ENCODE assay signal across 10 cellular contexts in genomic region chr9:21434202-21435014, GRCh38. TPM values are rescaled to one million over a fixed set of nuclear protein-coding genes. Genes with fewer than 3 reads are reported as not detected.
DNase-seq lines count a peak whose midpoint lies in the region; ATAC-seq and TF ChIP-seq lines count a peak whose summit lies in the region.
"Had no signal": no experiment of that assay in that cellular context is flagged by ENCODE, and none has a peak within 500 bp of the region (broad histone marks: within the 10 kb centered on the region; RNA-seq: fewer than 3 reads in every experiment).

No MANE protein-coding gene starts in this region.

- ATAC-seq in SK-N-SH treated with all-trans-retinoic acid at 6 μM for 48 hours: peak; percentile 71; the same call in 2 of the 3 replicates
- peak; percentile 46 for ATAC-seq in effector memory CD8-positive, alpha-beta T cell (replicated peaks)
- ATAC-seq in GM18870 (IDR thresholded peaks at IDR 0.05; ENCODE audit: unreplicated experiment): no peak
- ATAC-seq in activated T-helper 17 cell treated with anti-CD3 and anti-CD28 coated beads, Interleukin-2, amount 50 U/mL, for 72 hours (replicated peaks): no peak

- H3K27ac Mint-ChIP-seq in effector memory CD8-positive, alpha-beta T cell: no peak overlapping the region
- H3K27ac Mint-ChIP-seq in activated T-helper 17 cell treated with anti-CD3 and anti-CD28 coated beads, Interleukin-2, amount 50 U/mL, for 72 hours: no peak overlapping the region
- H3K27ac Mint-ChIP-seq: activated naive CD8-positive, alpha-beta T cell treated with anti-CD3 and anti-CD28 coated beads, Interleukin-2, amount 10 ng/mL, durations not matched to agents 7 days and 5 days had no signal

- H3K4me1 Mint-ChIP-seq in effector memory CD8-positive, alpha-beta T cell (ENCODE audit: low read depth in 2 of 2): no peaks in the 10 kb centered on the region
- no peaks in the 10 kb centered on the region for H3K4me1 Mint-ChIP-seq in activated T-helper 17 cell treated with anti-CD3 and anti-CD28 coated beads, Interleukin-2, amount 50 U/mL, for 72 hours

- no peaks in the 10 kb centered on the region for H3K36me3 Mint-ChIP-seq in effector memory CD8-positive, alpha-beta T cell (ENCODE audit: insufficient read depth)
- H3K36me3 Mint-ChIP-seq in activated T-helper 17 cell treated with anti-CD3 and anti-CD28 coated beads, Interleukin-2, amount 50 U/mL, for 72 hours (ENCODE audit: low read depth): no peaks in the 10 kb centered on the region
- H3K36me3 Mint-ChIP-seq: activated naive CD8-positive, alpha-beta T cell treated with anti-CD3 and anti-CD28 coated beads, Interleukin-2, amount 10 ng/mL, durations not matched to agents 7 days and 5 days had no signal

- peaks cover 38 to 57% of the 10 kb centered on the region in 2 donors for H3K27me3 Mint-ChIP-seq in effector memory CD8-positive, alpha-beta T cell
- H3K27me3 Mint-ChIP-seq in activated T-helper 17 cell treated with anti-CD3 and anti-CD28 coated beads, Interleukin-2, amount 50 U/mL, for 72 hours: peaks cover 27% of the 10 kb centered on the region

- H3K4me3 Mint-ChIP-seq in effector memory CD8-positive, alpha-beta T cell: no peak overlapping the region
- H3K4me3 Mint-ChIP-seq in activated T-helper 17 cell treated with anti-CD3 and anti-CD28 coated beads, Interleukin-2, amount 50 U/mL, for 72 hours: no peak overlapping the region
- H3K4me3 Mint-ChIP-seq: activated naive CD8-positive, alpha-beta T cell treated with anti-CD3 and anti-CD28 coated beads, Interleukin-2, amount 10 ng/mL, durations not matched to agents 7 days and 5 days had no signal

- H3K9me3 Mint-ChIP-seq in effector memory CD8-positive, alpha-beta T cell: no peaks in the 10 kb centered on the region
- H3K9me3 Mint-ChIP-seq in activated T-helper 17 cell treated with anti-CD3 and anti-CD28 coated beads, Interleukin-2, amount 50 U/mL, for 72 hours: no peaks in the 10 kb centered on the region
- H3K9me3 Mint-ChIP-seq: activated naive CD8-positive, alpha-beta T cell treated with anti-CD3 and anti-CD28 coated beads, Interleukin-2, amount 10 ng/mL, durations not matched to agents 7 days and 5 days had no signal

- DNase-seq in NCI-H1417 (lab: John Stamatoyannopoulos, UW) (peak; percentile 14 to 41 (median 32)), NCI-H1417 treated with DMSO at 0.1 percent for 48 hours (lab: John Stamatoyannopoulos, UW) (no peak), KG1 (lab: John Stamatoyannopoulos, UW) (peak; percentile 18), non-pigmented ciliary epithelial cell (ENCODE audit: low read depth) (peak; percentile 26)
- DNase-seq in effector memory CD8-positive, alpha-beta T cell: peak; percentile 41 to 55 (median 51)
- DNase-seq: activated naive CD8-positive, alpha-beta T cell treated with anti-CD3 and anti-CD28 coated beads, Interleukin-2, amount 10 ng/mL, durations not matched to agents 7 days and 5 days had no signal

TF ChIP-seq in SK-N-SH treated with all-trans-retinoic acid at 6 μM for 48 hours, 23 proteins besides CTCF, POLR2A, EP300 and RAD21:
- no peak for TF ChIP-seq PPARA (CRISPR knock-in tag; IDR thresholded peaks at IDR 0.05; ENCODE audit: borderline replicate concordance)
- no peak for TF ChIP-seq ARNTL (CRISPR knock-in tag; IDR thresholded peaks at IDR 0.05; ENCODE audit: borderline replicate concordance, low read depth)
- no peak for TF ChIP-seq ZC3H10 (CRISPR knock-in tag; IDR thresholded peaks at IDR 0.05)
- no peak for TF ChIP-seq CREB5 (CRISPR knock-in tag; IDR thresholded peaks at IDR 0.05; ENCODE audit: low read depth)
- TF ChIP-seq, protein P1, sequence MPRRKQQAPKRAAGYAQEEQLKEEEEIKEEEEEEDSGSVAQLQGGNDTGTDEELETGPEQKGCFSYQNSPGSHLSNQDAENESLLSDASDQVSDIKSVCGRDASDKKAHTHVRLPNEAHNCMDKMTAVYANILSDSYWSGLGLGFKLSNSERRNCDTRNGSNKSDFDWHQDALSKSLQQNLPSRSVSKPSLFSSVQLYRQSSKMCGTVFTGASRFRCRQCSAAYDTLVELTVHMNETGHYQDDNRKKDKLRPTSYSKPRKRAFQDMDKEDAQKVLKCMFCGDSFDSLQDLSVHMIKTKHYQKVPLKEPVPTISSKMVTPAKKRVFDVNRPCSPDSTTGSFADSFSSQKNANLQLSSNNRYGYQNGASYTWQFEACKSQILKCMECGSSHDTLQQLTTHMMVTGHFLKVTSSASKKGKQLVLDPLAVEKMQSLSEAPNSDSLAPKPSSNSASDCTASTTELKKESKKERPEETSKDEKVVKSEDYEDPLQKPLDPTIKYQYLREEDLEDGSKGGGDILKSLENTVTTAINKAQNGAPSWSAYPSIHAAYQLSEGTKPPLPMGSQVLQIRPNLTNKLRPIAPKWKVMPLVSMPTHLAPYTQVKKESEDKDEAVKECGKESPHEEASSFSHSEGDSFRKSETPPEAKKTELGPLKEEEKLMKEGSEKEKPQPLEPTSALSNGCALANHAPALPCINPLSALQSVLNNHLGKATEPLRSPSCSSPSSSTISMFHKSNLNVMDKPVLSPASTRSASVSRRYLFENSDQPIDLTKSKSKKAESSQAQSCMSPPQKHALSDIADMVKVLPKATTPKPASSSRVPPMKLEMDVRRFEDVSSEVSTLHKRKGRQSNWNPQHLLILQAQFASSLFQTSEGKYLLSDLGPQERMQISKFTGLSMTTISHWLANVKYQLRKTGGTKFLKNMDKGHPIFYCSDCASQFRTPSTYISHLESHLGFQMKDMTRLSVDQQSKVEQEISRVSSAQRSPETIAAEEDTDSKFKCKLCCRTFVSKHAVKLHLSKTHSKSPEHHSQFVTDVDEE (CRISPR knock-in tag; IDR thresholded peaks at IDR 0.05): no peak
- TF ChIP-seq ESRRG (CRISPR knock-in tag; IDR thresholded peaks at IDR 0.05): no peak
- no peak for TF ChIP-seq PATZ1 (CRISPR knock-in tag; IDR thresholded peaks at IDR 0.05; ENCODE audit: borderline replicate concordance)
- no peak for TF ChIP-seq OSR1 (CRISPR knock-in tag; IDR thresholded peaks at IDR 0.05)
- no peak for TF ChIP-seq TOX (CRISPR knock-in tag; IDR thresholded peaks at IDR 0.05; ENCODE audit: borderline replicate concordance)
- no peak for TF ChIP-seq CSDC2 (CRISPR knock-in tag; IDR thresholded peaks at IDR 0.05)
- no peak for TF ChIP-seq BACH2 (CRISPR knock-in tag; IDR thresholded peaks at IDR 0.05; ENCODE audit: borderline replicate concordance)
- no peak for TF ChIP-seq ZNF70 (CRISPR knock-in tag; IDR thresholded peaks at IDR 0.05)
- no peak for TF ChIP-seq RARB (CRISPR knock-in tag; IDR thresholded peaks at IDR 0.05)
- no peak for TF ChIP-seq ZFP3 (CRISPR knock-in tag; IDR thresholded peaks at IDR 0.05)
- no peak for TF ChIP-seq ZFP30 (CRISPR knock-in tag; IDR thresholded peaks at IDR 0.05)
- no peak for TF ChIP-seq CSRNP3 (CRISPR knock-in tag; IDR thresholded peaks at IDR 0.05)
- TF ChIP-seq TCF4 (CRISPR knock-in tag; IDR thresholded peaks at IDR 0.05; ENCODE audit: borderline replicate concordance): no peak
- TF ChIP-seq SNAI2 (CRISPR knock-in tag; IDR thresholded peaks at IDR 0.05): no peak
- TF ChIP-seq ZNF8 (CRISPR knock-in tag; IDR thresholded peaks at IDR 0.05): no peak
- TF ChIP-seq ISL1 (CRISPR knock-in tag; IDR thresholded peaks at IDR 0.05): no peak
TF ChIP-seq in SK-N-SH treated with all-trans-retinoic acid at 6 μM for 48 hours: peak in this region for 0.

RNA-seq across cellular contexts. Expression of gene IFNA1, which starts 5.8 kb away (rescaled TPM):
- total RNA-seq in activated T-helper 17 cell treated with anti-CD3 and anti-CD28 coated beads, Interleukin-2, amount 50 U/mL, for 72 hours: not detected
- total RNA-seq: activated naive CD8-positive, alpha-beta T cell treated with anti-CD3 and anti-CD28 coated beads, Interleukin-2, amount 10 ng/mL, durations not matched to agents 7 days and 5 days; temporal lobe had no signal

RNA-seq across cellular contexts. Expression of gene IFNA8, which starts 25.5 kb away (rescaled TPM):
- total RNA-seq in activated T-helper 17 cell treated with anti-CD3 and anti-CD28 coated beads, Interleukin-2, amount 50 U/mL, for 72 hours: not detected
- total RNA-seq: activated naive CD8-positive, alpha-beta T cell treated with anti-CD3 and anti-CD28 coated beads, Interleukin-2, amount 10 ng/mL, durations not matched to agents 7 days and 5 days; temporal lobe had no signal

RNA-seq across cellular contexts. Expression of gene IFNE, which starts 47.7 kb away (rescaled TPM):
- total RNA-seq in activated T-helper 17 cell treated with anti-CD3 and anti-CD28 coated beads, Interleukin-2, amount 50 U/mL, for 72 hours: not detected
- total RNA-seq: temporal lobe had no signal

RNA-seq across cellular contexts. Expression of gene IFNA2, which starts 49.2 kb away (rescaled TPM):
- not detected for total RNA-seq in activated T-helper 17 cell treated with anti-CD3 and anti-CD28 coated beads, Interleukin-2, amount 50 U/mL, for 72 hours
- total RNA-seq: activated naive CD8-positive, alpha-beta T cell treated with anti-CD3 and anti-CD28 coated beads, Interleukin-2, amount 10 ng/mL, durations not matched to agents 7 days and 5 days; temporal lobe had no signal

Comparison
In these comparisons a context has a peak if more than half of its experiments do, and no peak if none do; other contexts are left out.
1. ATAC-seq: peak in SK-N-SH treated with all-trans-retinoic acid at 6 μM for 48 hours (single experiment) and effector memory CD8-positive, alpha-beta T cell (single experiment); none in GM18870 (single experiment) and activated T-helper 17 cell treated with anti-CD3 and anti-CD28 coated beads, Interleukin-2, amount 50 U/mL, for 72 hours (single experiment).